In the genomic region with DNA sequence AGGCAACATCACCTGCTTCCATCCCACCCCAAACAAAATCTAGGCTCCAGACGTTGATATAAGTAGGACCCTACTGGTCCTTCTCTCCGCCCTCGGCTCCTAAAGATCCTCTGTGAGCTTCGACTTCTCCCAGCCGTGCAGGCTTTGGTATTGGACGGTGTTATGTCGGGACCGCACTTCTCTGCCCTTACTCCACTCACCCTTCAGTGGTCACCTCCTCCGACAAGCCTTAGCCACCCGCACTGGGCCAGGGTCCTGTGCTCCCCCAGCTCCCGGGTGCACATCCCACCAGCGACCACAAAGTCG, we compare ENCODE assay signal across 8 cellular contexts. TPM values are rescaled to one million over a fixed set of nuclear protein-coding genes. Genes with fewer than 3 reads are reported as not detected.
A peak's percentile ranks its signal among the peaks of the same experiment; 100 is the strongest.
DNase-seq lines count a peak whose midpoint lies in the region; ATAC-seq and TF ChIP-seq lines count a peak whose summit lies in the region.

No MANE protein-coding gene starts in this region.

- intact Hi-C loops in MCF 10A (cut with micrococcal nuclease) = no loop called here

- H3K27ac Mint-ChIP-seq in MCF 10A (ENCODE audit: low read depth, unreplicated experiment) = peak overlapping the region; percentile 98

- H3K9me3 Mint-ChIP-seq in activated T-cell treated with anti-CD3 and anti-CD28 coated beads, Interleukin-2, amount 50 U/mL, for 4 hours = no peaks in the 10 kb centered on the region
- no peaks in the 10 kb centered on the region for H3K9me3 Mint-ChIP-seq in MCF 10A (ENCODE audit: unreplicated experiment)

- peaks cover 17% of the 10 kb centered on the region for H3K36me3 Mint-ChIP-seq in activated T-cell treated with anti-CD3 and anti-CD28 coated beads, Interleukin-2, amount 50 U/mL, for 4 hours (ENCODE audit: insufficient read depth)
- peaks cover 69% of the 10 kb centered on the region for H3K36me3 Mint-ChIP-seq in MCF 10A (ENCODE audit: insufficient read depth, unreplicated experiment)

- H3K4me3 ChIP-seq in urinary bladder (ENCODE audit: low read depth, low read length) = peak overlapping the region; percentile 83

- H3K27ac ChIP-seq in urinary bladder (ENCODE audit: low read depth) = no peak overlapping the region

- CTCF ChIA-PET in MCF 10A (lab: Yijun Ruan, JAX) = interaction anchor here (0.8 to 2.6 kb wide), 10 partner anchors 12 to 388 kb away, joined by 3 to 11 read pairs (median 4); no protein-coding TSS in a partner anchor

- peaks cover 27% of the 10 kb centered on the region for H3K4me1 Mint-ChIP-seq in activated T-cell treated with anti-CD3 and anti-CD28 coated beads, Interleukin-2, amount 50 U/mL, for 4 hours (ENCODE audit: low read depth)
- peaks cover 30% of the 10 kb centered on the region for H3K4me1 Mint-ChIP-seq in MCF 10A (ENCODE audit: insufficient read depth, unreplicated experiment)

- no peak for DNase-seq in activated T-cell treated with anti-CD3 and anti-CD28 coated beads, Interleukin-2, amount 50 U/mL, for 4 hours
- no peak for DNase-seq in activated T-cell treated with anti-CD3 and anti-CD28 coated beads, Interleukin-2, amount 50 U/mL, for 48 hours
- DNase-seq in MCF 10A (ENCODE audit: unreplicated experiment) (peak; percentile 11), medulla oblongata (ENCODE audit: extremely low spot score) (peak; percentile 23), SK-N-DZ (ENCODE audit: low spot score) (no peak), NOMO-1 treated with DMSO at 0.1 percent for 48 hours (lab: John Stamatoyannopoulos, UW; ENCODE audit: unreplicated experiment) (no peak), NCI-H146 (lab: John Stamatoyannopoulos, UW) (no peak)

- POLR2A ChIA-PET in MCF 10A (lab: Yijun Ruan, JAX) = interaction anchor here (0.9 to 4.3 kb wide), 37 partner anchors 10 to 373 kb away, joined by 3 to 45 read pairs (median 8); a partner anchor contains a TSS

- no TSS peak for BruUV-seq in MCF 10A (replicated peaks; lab: Mats Ljungman, UMichigan)

- WGBS in urinary bladder = 17% methylated on average over 13 of the region's 13 CpGs

- H3K36me3 ChIP-seq in urinary bladder (ENCODE audit: insufficient read depth) = no peaks in the 10 kb centered on the region

- H3K4me3 Mint-ChIP-seq in activated T-cell treated with anti-CD3 and anti-CD28 coated beads, Interleukin-2, amount 50 U/mL, for 4 hours = peak overlapping the region; percentile 99
- H3K4me3 Mint-ChIP-seq in MCF 10A (ENCODE audit: unreplicated experiment) = peak overlapping the region; percentile 100

- no peaks in the 10 kb centered on the region for H3K27me3 Mint-ChIP-seq in activated T-cell treated with anti-CD3 and anti-CD28 coated beads, Interleukin-2, amount 50 U/mL, for 4 hours (ENCODE audit: low read depth)
- H3K27me3 Mint-ChIP-seq in MCF 10A (ENCODE audit: insufficient read depth, unreplicated experiment) = no peaks in the 10 kb centered on the region

- no peak for ATAC-seq in activated T-cell treated with anti-CD3 and anti-CD28 coated beads, Interleukin-2, amount 50 U/mL, for 4 hours

- TF ChIP-seq CTCF in MCF 10A (IDR thresholded peaks at IDR 0.05; ENCODE audit: unreplicated experiment) = no peak

- H3K4me1 ChIP-seq in urinary bladder (ENCODE audit: insufficient read depth) = no peaks in the 10 kb centered on the region

RNA-seq across cellular contexts. Expression of a gene that starts 1.6 kb away (rescaled TPM):
- total RNA-seq in activated T-cell treated with anti-CD3 and anti-CD28 coated beads, Interleukin-2, amount 50 U/mL, for 4 hours = 100 to 1,000 TPM; 223 to 262 (median 249) TPM
- total RNA-seq in MCF 10A (2022) (20.3 and 32.7 TPM in 2 replicates), urinary bladder (26.1 TPM)
- polyA plus RNA-seq in urinary bladder = 74.1 TPM
- polyA plus RNA-seq in SK-N-DZ (2014; cell fraction: cytosol; rRNA removed) = 21.6 and 38.5 TPM in 2 replicates
- polyA plus RNA-seq in SK-N-DZ (2014; cell fraction: nucleus; rRNA removed) = 35.0 and 44.6 TPM in 2 replicates

RNA-seq across cellular contexts. Expression of a gene that starts 3.4 kb away (rescaled TPM):
- 10 to 100 TPM in 1 of 3 donors, 1 to 10 TPM in 2; 7.8 to 10.4 (median 8.8) TPM for total RNA-seq in activated T-cell treated with anti-CD3 and anti-CD28 coated beads, Interleukin-2, amount 50 U/mL, for 4 hours
- total RNA-seq in MCF 10A (2022) = 0.52 and 1.6 TPM in 2 replicates
- not detected for total RNA-seq in urinary bladder
- polyA plus RNA-seq in urinary bladder = 0.91 TPM
- 6.0 and 7.0 TPM in 2 replicates for polyA plus RNA-seq in SK-N-DZ (2014; cell fraction: cytosol; rRNA removed)
- 8.8 and 14.6 TPM in 2 replicates for polyA plus RNA-seq in SK-N-DZ (2014; cell fraction: nucleus; rRNA removed)

RNA-seq across cellular contexts. Expression of a gene that starts 8.9 kb away (rescaled TPM):
- 1 to 10 TPM; 8.0 to 9.1 (median 8.1) TPM for total RNA-seq in activated T-cell treated with anti-CD3 and anti-CD28 coated beads, Interleukin-2, amount 50 U/mL, for 4 hours
- total RNA-seq in MCF 10A (2022) (35.3 and 44.5 TPM in 2 replicates), urinary bladder (10.2 TPM)
- polyA plus RNA-seq in urinary bladder = 18.5 TPM
- polyA plus RNA-seq in SK-N-DZ (2014; cell fraction: cytosol; rRNA removed) = 0.77 and 3.9 TPM in 2 replicates
- 12.4 and 26.8 TPM in 2 replicates for polyA plus RNA-seq in SK-N-DZ (2014; cell fraction: nucleus; rRNA removed)

RNA-seq across cellular contexts. Expression of a gene that starts 33.4 kb away (rescaled TPM):
- total RNA-seq in activated T-cell treated with anti-CD3 and anti-CD28 coated beads, Interleukin-2, amount 50 U/mL, for 4 hours = 10 to 100 TPM; 18.5 to 20.5 (median 19.6) TPM
- total RNA-seq in MCF 10A (2022) (107 TPM in 2 replicates), urinary bladder (50.7 TPM)
- 42.4 TPM for polyA plus RNA-seq in urinary bladder
- polyA plus RNA-seq in SK-N-DZ (2014; cell fraction: cytosol; rRNA removed) = 3.4 and 5.0 TPM in 2 replicates
- 11.8 and 13.3 TPM in 2 replicates for polyA plus RNA-seq in SK-N-DZ (2014; cell fraction: nucleus; rRNA removed)

RNA-seq across cellular contexts. Expression of a gene that starts 42.0 kb away (rescaled TPM):
- total RNA-seq in activated T-cell treated with anti-CD3 and anti-CD28 coated beads, Interleukin-2, amount 50 U/mL, for 4 hours = 10 to 100 TPM; 10.4 to 14.6 (median 10.9) TPM
- total RNA-seq in MCF 10A (2022) = 21.7 and 27.9 TPM in 2 replicates
- total RNA-seq in urinary bladder = 9.9 TPM
- polyA plus RNA-seq in urinary bladder = 39.0 TPM
- polyA plus RNA-seq in SK-N-DZ (2014; cell fraction: cytosol; rRNA removed) = 13.4 and 16.3 TPM in 2 replicates
- 8.7 and 13.4 TPM in 2 replicates for polyA plus RNA-seq in SK-N-DZ (2014; cell fraction: nucleus; rRNA removed)

Comparison
In these comparisons a context has a peak if more than half of its experiments do, and no peak if none do; other contexts are left out.
1. DNase-seq: peak in MCF 10A (single experiment) and medulla oblongata (single experiment); none in activated T-cell treated with anti-CD3 and anti-CD28 coated beads, Interleukin-2, amount 50 U/mL, for 4 hours (single experiment), activated T-cell treated with anti-CD3 and anti-CD28 coated beads, Interleukin-2, amount 50 U/mL, for 48 hours (0 of 2), SK-N-DZ (single experiment), NOMO-1 treated with DMSO at 0.1 percent for 48 hours (single experiment) and NCI-H146 (single experiment).